In the genomic region with DNA sequence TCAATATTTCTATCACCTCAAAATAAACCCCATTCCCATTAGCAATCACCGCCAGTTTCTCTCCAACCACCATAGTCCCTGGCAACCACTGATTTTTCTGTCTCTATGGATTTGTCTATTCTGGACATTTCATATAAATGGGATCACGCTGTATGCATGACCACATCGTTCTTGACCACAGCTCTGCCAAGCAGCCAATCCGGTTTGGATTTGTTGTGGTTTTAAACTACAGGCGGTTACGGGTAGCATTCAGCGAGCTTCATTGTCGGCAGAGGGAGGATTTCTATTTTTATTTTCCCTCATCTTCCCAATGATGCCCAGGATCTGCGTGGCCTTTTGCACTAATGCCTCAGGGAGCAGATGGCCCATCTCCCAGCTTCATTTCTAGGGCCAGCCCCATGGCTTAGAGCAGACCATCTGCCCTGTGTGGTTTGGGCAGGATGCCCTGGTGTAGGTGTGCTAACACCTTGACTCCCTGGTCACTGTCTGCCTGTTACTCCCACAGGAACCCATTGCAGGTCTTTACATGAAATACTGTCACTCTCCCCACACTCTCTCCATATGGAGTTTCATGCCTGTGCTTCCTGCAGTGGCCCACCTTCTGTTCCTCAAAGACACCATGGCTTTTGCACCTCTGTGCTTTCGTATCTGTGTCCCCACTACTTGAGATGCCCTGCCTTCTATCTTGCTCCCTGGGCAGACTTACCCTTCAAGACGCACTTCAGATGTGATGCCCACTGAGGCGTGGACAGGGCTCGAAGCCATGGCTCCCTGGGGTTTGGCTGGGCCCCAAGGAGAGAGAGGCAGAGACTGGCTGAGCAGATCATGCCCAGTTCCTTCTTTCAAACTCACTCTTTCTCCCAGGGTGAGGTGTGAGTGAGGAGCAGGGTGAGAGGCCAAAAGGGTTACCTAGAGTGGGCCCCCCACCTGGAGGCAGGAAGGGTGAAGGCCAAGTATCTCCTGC, we compare ENCODE assay signal across 12 cellular contexts. TPM values are rescaled to one million over a fixed set of nuclear protein-coding genes. Genes with fewer than 3 reads are reported as not detected.
DNase-seq lines count a peak whose midpoint lies in the region; ATAC-seq, FAIRE-seq and TF ChIP-seq lines count a peak whose summit lies in the region.
"Had no signal": no experiment of that assay in that cellular context is flagged by ENCODE, and none has a peak within 500 bp of the region (broad histone marks: within the 10 kb centered on the region; RNA-seq: fewer than 3 reads in every experiment).

No MANE protein-coding gene starts in this region.

- no peak overlapping the region for H3K27ac Mint-ChIP-seq in WTC11
- peak overlapping the region in 1 of 6 donors; percentile 71 for H3K27ac Mint-ChIP-seq in naive B cell

- no peaks in the 10 kb centered on the region for H3K4me1 ChIP-seq in pancreas

- H3K9me3 ChIP-seq in pancreas = no peaks in the 10 kb centered on the region

- H3K27ac ChIP-seq in pancreas = no peak overlapping the region
- H3K27ac ChIP-seq: SK-N-MC had no signal

- peaks cover 0 to 4% (median 0%) of the 10 kb centered on the region in 3 donors for H3K36me3 ChIP-seq in pancreas

- CTCF ChIA-PET in WTC11 (lab: Charles Lee) = interaction anchor here (1.0 kb wide), 1 partner anchor 10 kb away, joined by 3 read pairs; no protein-coding TSS in a partner anchor

- ATAC-seq in WTC11 (no peak), naive B cell (ENCODE audit: low read depth in 2 of 2) (peak; percentile 44 to 49), pancreas (no peak), HG02571 (IDR thresholded peaks at IDR 0.05; ENCODE audit: unreplicated experiment) (no peak)

- FAIRE-seq in pancreas (lab: Jason Lieb, UNC) = no peak
- FAIRE-seq: H1, islet of Langerhans had no signal

- peaks cover 3% of the 10 kb centered on the region; the same call in 1 of the 2 replicates for H3K27me3 Mint-ChIP-seq in WTC11 (ENCODE audit: low read depth)
- peaks cover 0 to 4% (median 0%) of the 10 kb centered on the region in 3 donors for H3K27me3 Mint-ChIP-seq in naive B cell

- intact Hi-C loops in pancreas (cut with DNase I) = no loop called here

- peaks cover 8% of the 10 kb centered on the region for H3K4me1 Mint-ChIP-seq in WTC11
- peaks cover 0 to 4% (median 4%) of the 10 kb centered on the region in 3 donors for H3K4me1 Mint-ChIP-seq in naive B cell

- DNase-seq in NCI-H446 (lab: John Stamatoyannopoulos, UW) (peak; percentile 14 to 19), NCI-H446 treated with DMSO at 0.1 percent for 48 hours (lab: John Stamatoyannopoulos, UW) (no peak), LHCN-M2 (ENCODE audit: low read depth) (peak; percentile 94), WTC11 (ENCODE audit: low spot score) (no peak), naive B cell (no peak), pancreas (no peak), HuH-7.5 (ENCODE audit: low spot score) (no peak)
- DNase-seq: NCI-H1092 treated with DMSO at 0.1 percent for 48 hours had no signal

- H3K36me3 Mint-ChIP-seq in WTC11 (no peaks in the 10 kb centered on the region), naive B cell (no peaks in the 10 kb centered on the region)

- H3K4me3 Mint-ChIP-seq in WTC11 (no peak overlapping the region), naive B cell (no peak overlapping the region)

- no peaks in the 10 kb centered on the region for H3K27me3 ChIP-seq in pancreas

- H3K4me3 ChIP-seq in pancreas = no peak overlapping the region
- H3K4me3 ChIP-seq: SK-N-MC had no signal

- WGBS in pancreas, 2 donors = 85 to 86% methylated on average over 13 of the region's 13 CpGs

- no peaks in the 10 kb centered on the region for H3K9me3 Mint-ChIP-seq in WTC11
- no peaks in the 10 kb centered on the region for H3K9me3 Mint-ChIP-seq in naive B cell

- no peak for TF ChIP-seq CTCF in WTC11 (IDR thresholded peaks at IDR 0.05)
- TF ChIP-seq CTCF in pancreas (IDR thresholded peaks at IDR 0.05) = no peak

- POLR2A ChIA-PET in WTC11 (lab: Charles Lee) = no interaction called here

TF ChIP-seq in WTC11, 78 proteins besides CTCF, POLR2A, EP300 and RAD21:
- TF ChIP-seq, protein P1, sequence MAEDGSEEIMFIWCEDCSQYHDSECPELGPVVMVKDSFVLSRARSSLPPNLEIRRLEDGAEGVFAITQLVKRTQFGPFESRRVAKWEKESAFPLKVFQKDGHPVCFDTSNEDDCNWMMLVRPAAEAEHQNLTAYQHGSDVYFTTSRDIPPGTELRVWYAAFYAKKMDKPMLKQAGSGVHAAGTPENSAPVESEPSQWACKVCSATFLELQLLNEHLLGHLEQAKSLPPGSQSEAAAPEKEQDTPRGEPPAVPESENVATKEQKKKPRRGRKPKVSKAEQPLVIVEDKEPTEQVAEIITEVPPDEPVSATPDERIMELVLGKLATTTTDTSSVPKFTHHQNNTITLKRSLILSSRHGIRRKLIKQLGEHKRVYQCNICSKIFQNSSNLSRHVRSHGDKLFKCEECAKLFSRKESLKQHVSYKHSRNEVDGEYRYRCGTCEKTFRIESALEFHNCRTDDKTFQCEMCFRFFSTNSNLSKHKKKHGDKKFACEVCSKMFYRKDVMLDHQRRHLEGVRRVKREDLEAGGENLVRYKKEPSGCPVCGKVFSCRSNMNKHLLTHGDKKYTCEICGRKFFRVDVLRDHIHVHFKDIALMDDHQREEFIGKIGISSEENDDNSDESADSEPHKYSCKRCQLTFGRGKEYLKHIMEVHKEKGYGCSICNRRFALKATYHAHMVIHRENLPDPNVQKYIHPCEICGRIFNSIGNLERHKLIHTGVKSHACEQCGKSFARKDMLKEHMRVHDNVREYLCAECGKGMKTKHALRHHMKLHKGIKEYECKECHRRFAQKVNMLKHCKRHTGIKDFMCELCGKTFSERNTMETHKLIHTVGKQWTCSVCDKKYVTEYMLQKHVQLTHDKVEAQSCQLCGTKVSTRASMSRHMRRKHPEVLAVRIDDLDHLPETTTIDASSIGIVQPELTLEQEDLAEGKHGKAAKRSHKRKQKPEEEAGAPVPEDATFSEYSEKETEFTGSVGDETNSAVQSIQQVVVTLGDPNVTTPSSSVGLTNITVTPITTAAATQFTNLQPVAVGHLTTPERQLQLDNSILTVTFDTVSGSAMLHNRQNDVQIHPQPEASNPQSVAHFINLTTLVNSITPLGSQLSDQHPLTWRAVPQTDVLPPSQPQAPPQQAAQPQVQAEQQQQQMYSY (CRISPR knock-in tag; IDR thresholded peaks at IDR 0.05) = 0 out of 2 replicates have a peak, but pooled peaks have one; percentile 20
- no peak for TF ChIP-seq FOXK1 (CRISPR knock-in tag; IDR thresholded peaks at IDR 0.05)

RNA-seq across cellular contexts. Expression of a gene that starts 26.1 kb away (rescaled TPM):
- 1.5 and 2.9 TPM in 2 replicates for total RNA-seq in LHCN-M2 (2014; rRNA removed)
- polyA plus RNA-seq in LHCN-M2 (2012) = 1.1 TPM
- total RNA-seq in WTC11 (2021) = 2.5 to 3.3 TPM (median 2.6 TPM) in 3 replicates
- 1 to 10 TPM in 2 of 6 donors, under 1 TPM in 3, not detected in 1; 0.60 to 1.4 (median 0.96) TPM for polyA plus RNA-seq in naive B cell (ENCODE audit: low read depth in 6 of 6)
- total RNA-seq in pancreas = 10 to 100 TPM in 3 of 6 donors, 1 to 10 TPM in 3; 4.7 to 14.8 (median 9.3) TPM
- polyA plus RNA-seq in pancreas = 10 to 100 TPM; 13.8 to 23.8 TPM

RNA-seq across cellular contexts. Expression of a gene that starts 36.8 kb away (rescaled TPM):
- 14.0 and 15.8 TPM in 2 replicates for total RNA-seq in LHCN-M2 (2014; rRNA removed)
- polyA plus RNA-seq in LHCN-M2 (2012) = 6.0 TPM
- total RNA-seq in WTC11 (2021) = 3.5 to 4.4 TPM (median 3.6 TPM) in 3 replicates
- under 1 TPM in 5 of 6 donors, not detected in 1; 0.31 to 0.37 (median 0.35) TPM for polyA plus RNA-seq in naive B cell (ENCODE audit: low read depth in 6 of 6)
- 1 to 10 TPM; 1.1 to 2.7 (median 2.2) TPM for total RNA-seq in pancreas
- 1 to 10 TPM; 3.6 to 4.3 TPM for polyA plus RNA-seq in pancreas

Comparison
In these comparisons a context has a peak if more than half of its experiments do, and no peak if none do; other contexts are left out.
1. DNase-seq: peak in NCI-H446 (2 of 2) and LHCN-M2 (single experiment); none in NCI-H446 treated with DMSO at 0.1 percent for 48 hours (single experiment), WTC11 (single experiment), naive B cell (single experiment), pancreas (0 of 6) and HuH-7.5 (single experiment).
2. ATAC-seq: peak in naive B cell (2 of 2); none in WTC11 (single experiment), pancreas (0 of 4) and HG02571 (single experiment).